ENCODE assay signal across 8 cellular contexts in genomic region chr17:51461578-51462004, GRCh38.
DNase-seq lines count a peak whose midpoint lies in the region; ATAC-seq and TF ChIP-seq lines count a peak whose summit lies in the region.

No MANE protein-coding gene starts in this region.

- DNase-seq in AG10803 (ENCODE audit: low read depth) (peak; percentile 65), HK-2 (ENCODE audit: unreplicated experiment) (peak; percentile 38), PC-9 (peak in 1 of 2 experiments; percentile 14), glomerular visceral epithelial cell (ENCODE audit: extremely low spot score) (peak; percentile 47), psoas muscle (peak; percentile 53 to 66)
- DNase-seq in activated T-helper 1 cell treated with anti-CD3 and anti-CD28 coated beads, Interleukin-12 subunit alpha, Interleukin-12 subunit beta, Interleukin-2, Interleukin-4 antibody, amounts not matched to agents 30 ng/mL and 10 ng/mL and 1 ng/mL, durations not matched to agents 14 hours and 24 hours and 36 hours (ENCODE audit: low spot score): peak; percentile 48

- H3K4me3 Mint-ChIP-seq in activated T-helper 1 cell treated with anti-CD3 and anti-CD28 coated beads, Interleukin-12 subunit alpha, Interleukin-12 subunit beta, Interleukin-2, Interleukin-4 antibody, amounts not matched to agents 30 ng/mL and 10 ng/mL and 1 ng/mL, durations not matched to agents 14 hours and 24 hours and 36 hours: no peak overlapping the region

- H3F3A ChIP-seq in PC-9 (ENCODE audit: insufficient read depth, low read depth): no peaks in the 10 kb centered on the region

- H3K9me2 ChIP-seq in PC-9 (ENCODE audit: insufficient read depth): no peaks in the 10 kb centered on the region

- CTCF ChIA-PET in PC-9 (lab: Charles Lee): interaction anchor here (0.6 kb wide), 1 partner anchor 913 kb away, joined by 8 read pairs; no protein-coding TSS in a partner anchor

- no peak overlapping the region for H2AFZ ChIP-seq in PC-9

- no peaks in the 10 kb centered on the region for H3K9me3 Mint-ChIP-seq in activated T-helper 1 cell treated with anti-CD3 and anti-CD28 coated beads, Interleukin-12 subunit alpha, Interleukin-12 subunit beta, Interleukin-2, Interleukin-4 antibody, amounts not matched to agents 30 ng/mL and 10 ng/mL and 1 ng/mL, durations not matched to agents 14 hours and 24 hours and 36 hours

- H3K27me3 Mint-ChIP-seq in activated T-helper 1 cell treated with anti-CD3 and anti-CD28 coated beads, Interleukin-12 subunit alpha, Interleukin-12 subunit beta, Interleukin-2, Interleukin-4 antibody, amounts not matched to agents 30 ng/mL and 10 ng/mL and 1 ng/mL, durations not matched to agents 14 hours and 24 hours and 36 hours (ENCODE audit: insufficient read depth): peaks cover 4% of the 10 kb centered on the region

- ATAC-seq in GM18519 (IDR thresholded peaks at IDR 0.05; ENCODE audit: low FRiP score, unreplicated experiment): peak; percentile 47
- peak; percentile 65 to 84 (median 76) for ATAC-seq in psoas muscle
- no peak for ATAC-seq in GM19467 (IDR thresholded peaks at IDR 0.05; ENCODE audit: unreplicated experiment)

- 28 to 39% (median 37%) methylated on average over 11 of the region's 11 CpGs for WGBS in psoas muscle, 3 donors

- H4K20me1 ChIP-seq in PC-9 (ENCODE audit: insufficient read depth): no peaks in the 10 kb centered on the region

- H3K4me3 ChIP-seq in AG10803 (ENCODE audit: low read length) (no peak overlapping the region), PC-9 (no peak overlapping the region), psoas muscle (no peak overlapping the region)

- TF ChIP-seq CTCF in AG10803 (conservative IDR thresholded peaks at IDR 0.05; ENCODE audit: low read length) (peak; percentile 81), PC-9 (conservative IDR thresholded peaks at IDR 0.05) (peak; percentile 80), psoas muscle (IDR thresholded peaks at IDR 0.05) (peak; percentile 64)

- POLR2A ChIA-PET in PC-9 (lab: Charles Lee; ENCODE audit: unreplicated experiment): no interaction called here

- H3K36me3 Mint-ChIP-seq in activated T-helper 1 cell treated with anti-CD3 and anti-CD28 coated beads, Interleukin-12 subunit alpha, Interleukin-12 subunit beta, Interleukin-2, Interleukin-4 antibody, amounts not matched to agents 30 ng/mL and 10 ng/mL and 1 ng/mL, durations not matched to agents 14 hours and 24 hours and 36 hours (ENCODE audit: low read depth): no peaks in the 10 kb centered on the region

- H3K9me3 ChIP-seq in PC-9 (ENCODE audit: insufficient read depth, low read depth) (no peaks in the 10 kb centered on the region), psoas muscle (no peaks in the 10 kb centered on the region)

- no peaks in the 10 kb centered on the region for H3K4me1 Mint-ChIP-seq in activated T-helper 1 cell treated with anti-CD3 and anti-CD28 coated beads, Interleukin-12 subunit alpha, Interleukin-12 subunit beta, Interleukin-2, Interleukin-4 antibody, amounts not matched to agents 30 ng/mL and 10 ng/mL and 1 ng/mL, durations not matched to agents 14 hours and 24 hours and 36 hours (ENCODE audit: low read depth)

- no peak overlapping the region for H3K4me2 ChIP-seq in PC-9

- BruUV-seq in PC-9 (replicated peaks; lab: Mats Ljungman, UMichigan): no TSS peak

- H3K36me3 ChIP-seq in PC-9 (ENCODE audit: low read depth): no peaks in the 10 kb centered on the region
- H3K36me3 ChIP-seq in psoas muscle (ENCODE audit: insufficient read depth in 1 of 2, low read depth in 1 of 2): no peaks in the 10 kb centered on the region

- H3K4me1 ChIP-seq in PC-9 (replicated peaks; ENCODE audit: insufficient read depth): no peaks in the 10 kb centered on the region
- H3K4me1 ChIP-seq in psoas muscle: no peaks in the 10 kb centered on the region

- H3K27me3 ChIP-seq in PC-9 (ENCODE audit: insufficient read depth, low read depth) (peaks cover 60% of the 10 kb centered on the region), psoas muscle (ENCODE audit: insufficient read depth in 3 of 3, low read length in 2 of 3) (no peaks in the 10 kb centered on the region)

- H3K79me2 ChIP-seq in PC-9 (ENCODE audit: low read depth): no peaks in the 10 kb centered on the region

- intact Hi-C loops in PC-9 (cut with micrococcal nuclease; ENCODE audit: unreplicated experiment) (no loop called here), psoas muscle (cut with DNase I) (loop anchor here in 1 of 2 donors (10.0 kb wide), 1 partner anchor 173 kb away; no protein-coding TSS in a partner anchor)
- intact Hi-C loops in activated T-helper 1 cell treated with anti-CD3 and anti-CD28 coated beads, Interleukin-12 subunit alpha, Interleukin-12 subunit beta, Interleukin-2, Interleukin-4 antibody, amounts not matched to agents 30 ng/mL and 10 ng/mL and 1 ng/mL, durations not matched to agents 14 hours and 24 hours and 36 hours (cut with micrococcal nuclease): loop anchor here (1.0 to 5.0 kb wide), 3 partner anchors 34 to 89 kb away; no protein-coding TSS in a partner anchor

- H3K27ac Mint-ChIP-seq in activated T-helper 1 cell treated with anti-CD3 and anti-CD28 coated beads, Interleukin-12 subunit alpha, Interleukin-12 subunit beta, Interleukin-2, Interleukin-4 antibody, amounts not matched to agents 30 ng/mL and 10 ng/mL and 1 ng/mL, durations not matched to agents 14 hours and 24 hours and 36 hours: no peak overlapping the region

- H3K27ac ChIP-seq in PC-9 (no peak overlapping the region), psoas muscle (no peak overlapping the region)
